Comparison of ENCODE assay signal across 20 cellular contexts in the genomic region with DNA sequence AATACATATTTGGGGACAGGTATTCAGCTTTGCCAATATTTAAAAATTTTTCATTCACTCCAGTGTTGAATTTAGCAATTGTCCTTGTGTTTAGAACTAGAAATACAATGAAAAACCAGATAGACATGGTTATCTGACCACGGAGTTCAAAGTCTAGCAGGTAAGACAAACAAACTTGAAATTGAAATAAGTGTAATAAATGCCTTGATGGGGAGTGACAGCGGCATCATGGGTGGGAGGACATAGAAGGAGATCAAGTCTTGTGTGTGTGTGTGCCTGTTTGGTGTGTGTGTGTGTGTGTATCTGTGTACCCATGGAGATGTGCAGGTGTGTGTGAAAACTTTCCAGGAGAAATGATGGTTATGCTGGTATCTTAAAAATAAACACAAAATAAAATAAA.
"Had no signal": no experiment of that assay in that cellular context is flagged by ENCODE, and none has a peak within 500 bp of the region (broad histone marks: within the 10 kb centered on the region; RNA-seq: fewer than 3 reads in every experiment).

No MANE protein-coding gene starts in this region.

- H3K27ac Mint-ChIP-seq: activated naive CD4-positive, alpha-beta T cell treated with anti-CD3 and anti-CD28 coated beads, Interleukin-2, amount 50 U/mL, for 24 hours; brain; dendritic cell treated with granulocyte-macrophage colony-stimulating factor and Interleukin-4, amounts not matched to agents 40 ng/mL and 50 ng/mL, for 4 days; memory B cell; T-cell had no signal

- ATAC-seq: left ventricle myocardium superior, sciatic nerve, T-cell, upper lobe of right lung had no signal

- H3K36me3 Mint-ChIP-seq: memory B cell, T-cell had no signal

- H3K27ac ChIP-seq: thoracic aorta, upper lobe of right lung had no signal

- H3K4me1 Mint-ChIP-seq: activated naive CD4-positive, alpha-beta T cell treated with anti-CD3 and anti-CD28 coated beads, Interleukin-2, amount 50 U/mL, for 24 hours; brain; memory B cell; T-cell had no signal

- H3K9me3 ChIP-seq: upper lobe of right lung had no signal

- H3K4me1 ChIP-seq: upper lobe of right lung had no signal

- DNase-seq: activated CD4-positive, alpha-beta T cell treated with anti-CD3 and anti-CD28 coated beads for 1 hour; activated CD4-positive, alpha-beta T cell treated with anti-CD3 and anti-CD28 coated beads, Interleukin-2, amount 50 U/mL, for 1 hour; activated gamma-delta T cell treated with Interleukin-2 at 50 U/mL for 16 hours; activated T-cell treated with anti-CD3 and anti-CD28 coated beads, Interleukin-2, amount 50 U/mL, for 1 hour; aorta; effector CD4-positive, alpha-beta T cell; left ventricle myocardium superior; nucleus accumbens; stimulated activated CD4-positive, alpha-beta T cell treated with anti-CD3 and anti-CD28 coated beads, Interleukin-2, amount 100 ng/mL, for 48 hours; stimulated activated CD8-positive, alpha-beta memory T cell treated with anti-CD3 and anti-CD28 coated beads, Interleukin-4, amount 100 ng/mL, for 48 hours; stimulated activated naive CD4-positive, alpha-beta T cell; T-cell; upper lobe of right lung had no signal

- H3K4me3 ChIP-seq: smooth muscle cell, thoracic aorta, upper lobe of right lung had no signal

- H3K36me3 ChIP-seq: thoracic aorta, upper lobe of right lung had no signal

- H3K9me3 Mint-ChIP-seq: activated naive CD4-positive, alpha-beta T cell treated with anti-CD3 and anti-CD28 coated beads, Interleukin-2, amount 50 U/mL, for 24 hours had no signal

- H3K4me3 Mint-ChIP-seq: activated naive CD4-positive, alpha-beta T cell treated with anti-CD3 and anti-CD28 coated beads, Interleukin-2, amount 50 U/mL, for 24 hours; brain; dendritic cell treated with granulocyte-macrophage colony-stimulating factor and Interleukin-4, amounts not matched to agents 40 ng/mL and 50 ng/mL, for 4 days; memory B cell; T-cell had no signal

- H3K27me3 ChIP-seq: upper lobe of right lung had no signal
